ENCODE assay signal across 1 cellular context in genomic region chr3:59660852-59661624, GRCh38.
TF ChIP-seq lines count a peak whose summit lies in the region.

No MANE protein-coding gene starts in this region.

TF ChIP-seq in HEK293, 187 proteins besides CTCF, POLR2A, EP300 and RAD21 (continued from another document):
- TF ChIP-seq PRDM6 (tag by site-specific recombination; IDR thresholded peaks at IDR 0.05) (peak; percentile 91), SP3 (tag by site-specific recombination; IDR thresholded peaks at IDR 0.05) (no peak), ZBTB17 (tag by site-specific recombination; IDR thresholded peaks at IDR 0.05) (no peak), ZIC2 (tag by site-specific recombination; IDR thresholded peaks at IDR 0.05) (0 out of 2 replicates have a peak, but pooled peaks have one; percentile 19), ZNF221 (tag by site-specific recombination; IDR thresholded peaks at IDR 0.05; ENCODE audit: borderline replicate concordance) (no peak), ZNF302 (tag by site-specific recombination; IDR thresholded peaks at IDR 0.05; ENCODE audit: low read depth) (no peak), ZNF664 (tag by site-specific recombination; IDR thresholded peaks at IDR 0.05) (no peak), KLF7 (tag by site-specific recombination; IDR thresholded peaks at IDR 0.05; ENCODE audit: borderline replicate concordance) (no peak), ZNF184 (tag by site-specific recombination; IDR thresholded peaks at IDR 0.05) (no peak), ZNF121 (tag by site-specific recombination; IDR thresholded peaks at IDR 0.05) (no peak), ZBTB8A (tag by site-specific recombination; IDR thresholded peaks at IDR 0.05) (no peak), MYNN (tag by site-specific recombination; IDR thresholded peaks at IDR 0.05; ENCODE audit: borderline replicate concordance) (no peak), ZNF580 (tag by site-specific recombination; IDR thresholded peaks at IDR 0.05) (no peak), FEZF1 (tag by site-specific recombination; IDR thresholded peaks at IDR 0.05) (peak; percentile 80), ZNF416 (tag by site-specific recombination; IDR thresholded peaks at IDR 0.05) (no peak)
